In genomic region chr15:70799667-70800450, GRCh38 we compare ENCODE assay signal across 10 cellular contexts. TPM values are rescaled to one million over a fixed set of nuclear protein-coding genes. Genes with fewer than 3 reads are reported as not detected.
A peak's percentile ranks its signal among the peaks of the same experiment; 100 is the strongest.
DNase-seq lines count a peak whose midpoint lies in the region; ATAC-seq and TF ChIP-seq lines count a peak whose summit lies in the region.
"Had no signal": no experiment of that assay in that cellular context is flagged by ENCODE, and none has a peak within 500 bp of the region (broad histone marks: within the 10 kb centered on the region; RNA-seq: fewer than 3 reads in every experiment).

No MANE protein-coding gene starts in this region.

- H3K4me3 ChIP-seq in MG63 (no peak overlapping the region), endodermal cell (ENCODE audit: low read length) (no peak overlapping the region), lower lobe of right lung (no peak overlapping the region), urinary bladder (ENCODE audit: low read depth, low read length) (no peak overlapping the region)

- no peak overlapping the region for H3K27ac ChIP-seq in endodermal cell (ENCODE audit: low read depth, low read length)
- peak overlapping the region; percentile 68 for H3K27ac ChIP-seq in lower lobe of right lung
- H3K27ac ChIP-seq in urinary bladder (ENCODE audit: low read depth): peak overlapping the region; percentile 39

- no peaks in the 10 kb centered on the region for H3K27me3 Mint-ChIP-seq in endodermal cell (ENCODE audit: insufficient read depth)
- no peaks in the 10 kb centered on the region for H3K27me3 Mint-ChIP-seq in glutamatergic neuron (ENCODE audit: unreplicated experiment)

- H3K36me3 Mint-ChIP-seq in endodermal cell (ENCODE audit: low read depth): no peaks in the 10 kb centered on the region
- no peaks in the 10 kb centered on the region for H3K36me3 Mint-ChIP-seq in glutamatergic neuron (ENCODE audit: unreplicated experiment)

- no peak overlapping the region for H3K4me3 Mint-ChIP-seq in endodermal cell
- H3K4me3 Mint-ChIP-seq in glutamatergic neuron (ENCODE audit: unreplicated experiment): no peak overlapping the region

- no peak overlapping the region for H3K9ac ChIP-seq in endodermal cell (ENCODE audit: extremely low read depth, low read length, poor library complexity, severe bottlenecking)

- TF ChIP-seq CTCF in endodermal cell (conservative IDR thresholded peaks at IDR 0.05) (no peak), lower lobe of right lung (IDR thresholded peaks at IDR 0.05) (no peak), glutamatergic neuron (IDR thresholded peaks at IDR 0.05; ENCODE audit: partially characterized antibody, unreplicated experiment) (no peak)

- H3K9me3 Mint-ChIP-seq in endodermal cell (peaks cover 8% of the 10 kb centered on the region), glutamatergic neuron (ENCODE audit: unreplicated experiment) (no peaks in the 10 kb centered on the region)

- intact Hi-C loops in lower lobe of right lung (cut with DNase I): no loop called here

- peak; percentile 90 for DNase-seq in MG63
- DNase-seq in endodermal cell: peak; percentile 15
- no peak for DNase-seq in lower lobe of right lung
- no peak for DNase-seq in activated naive CD4-positive, alpha-beta T cell (lab: John Stamatoyannopoulos, UW)
- no peak for DNase-seq in iPS-NIHi11 (ENCODE audit: low spot score)
- no peak for DNase-seq in iPS-NIHi7 (ENCODE audit: extremely low spot score)
- no peak for DNase-seq in glutamatergic neuron
- DNase-seq: NK-92 treated with Interleukin-12 subunit alpha and Interleukin-12 subunit beta, amount 100 ng/mL, for 24 hours; stimulated activated CD4-positive, alpha-beta T cell treated with anti-CD3 and anti-CD28 coated beads, Interleukin-2, amount 100 ng/mL, for 24 hours had no signal

- H3K4me1 Mint-ChIP-seq in endodermal cell (peaks cover 4% of the 10 kb centered on the region), glutamatergic neuron (ENCODE audit: low read depth, unreplicated experiment) (peaks cover 4% of the 10 kb centered on the region)

- H3K4me1 ChIP-seq in endodermal cell (ENCODE audit: control insufficient read depth, insufficient read depth, low read length) (no peaks in the 10 kb centered on the region), lower lobe of right lung (peaks cover 25% of the 10 kb centered on the region), urinary bladder (ENCODE audit: insufficient read depth) (no peaks in the 10 kb centered on the region)

- H3K27ac Mint-ChIP-seq in endodermal cell: no peak overlapping the region
- H3K27ac Mint-ChIP-seq in glutamatergic neuron (ENCODE audit: unreplicated experiment): no peak overlapping the region

- no peaks in the 10 kb centered on the region for H3K36me3 ChIP-seq in MG63
- no peaks in the 10 kb centered on the region for H3K36me3 ChIP-seq in endodermal cell (ENCODE audit: control insufficient read depth, insufficient read depth, low read length)
- no peaks in the 10 kb centered on the region for H3K36me3 ChIP-seq in lower lobe of right lung
- no peaks in the 10 kb centered on the region for H3K36me3 ChIP-seq in urinary bladder (ENCODE audit: insufficient read depth)

- H3K9me3 ChIP-seq in MG63 (no peaks in the 10 kb centered on the region), endodermal cell (ENCODE audit: control insufficient read depth, low read length) (no peaks in the 10 kb centered on the region), lower lobe of right lung (no peaks in the 10 kb centered on the region)

- H3K27me3 ChIP-seq in MG63: no peaks in the 10 kb centered on the region
- no peaks in the 10 kb centered on the region for H3K27me3 ChIP-seq in endodermal cell (ENCODE audit: control insufficient read depth, insufficient read depth, low read length, poor library complexity, severe bottlenecking)
- peaks cover 31% of the 10 kb centered on the region for H3K27me3 ChIP-seq in lower lobe of right lung (ENCODE audit: low read depth)

- WGBS in endodermal cell (ENCODE audit: insufficient coverage in 1 of 2, insufficient read length in 1 of 2), 2 experiments: 87 to 93% methylated on average over 7 to 9 of the region's 9 CpGs
- 81% methylated on average over 9 of the region's 9 CpGs for WGBS in urinary bladder

- peak; percentile 95 to 97 for ATAC-seq in lower lobe of right lung

RNA-seq across cellular contexts. Expression of gene UACA, which starts 36.5 kb away (rescaled TPM):
- 37.6 and 51.6 TPM in 2 replicates for total RNA-seq in MG63 (2014; rRNA removed; shearing (Covaris generic); ENCODE audit: low replicate concordance)
- 10 to 100 TPM; 49.7 to 67.1 TPM for total RNA-seq in endodermal cell
- 40.9 TPM for polyA plus RNA-seq in endodermal cell (2013, experiment 1 of 2)
- polyA plus RNA-seq in endodermal cell (2013, experiment 2 of 2): 41.7 TPM
- 35.7 TPM for total RNA-seq in lower lobe of right lung
- total RNA-seq in urinary bladder: 195 TPM
- polyA plus RNA-seq in urinary bladder: 12.8 TPM
- total RNA-seq in glutamatergic neuron (ENCODE audit: unreplicated experiment): 5.2 TPM

RNA-seq across cellular contexts. Expression of gene LARP6, which starts 54.1 kb away (rescaled TPM):
- total RNA-seq in MG63 (2014; rRNA removed; shearing (Covaris generic); ENCODE audit: low replicate concordance): 62.8 and 116 TPM in 2 replicates
- 10 to 100 TPM; 24.0 to 24.9 TPM for total RNA-seq in endodermal cell
- polyA plus RNA-seq in endodermal cell (2013, experiment 1 of 2): 14.4 TPM
- 11.8 TPM for polyA plus RNA-seq in endodermal cell (2013, experiment 2 of 2)
- total RNA-seq in lower lobe of right lung: 7.5 TPM
- 6.9 TPM for total RNA-seq in urinary bladder
- 16.7 TPM for polyA plus RNA-seq in urinary bladder
- total RNA-seq in glutamatergic neuron (ENCODE audit: unreplicated experiment): 21.6 TPM

Comparison
In these comparisons a context has a peak if more than half of its experiments do, and no peak if none do; other contexts are left out.
1. DNase-seq: peak in MG63 (single experiment) and endodermal cell (single experiment); none in lower lobe of right lung (single experiment), activated naive CD4-positive, alpha-beta T cell (0 of 4), iPS-NIHi11 (single experiment), iPS-NIHi7 (single experiment) and glutamatergic neuron (single experiment).